ENCODE assay signal across 1 cellular context in genomic region chr2:121755237-121756111, GRCh38.
TF ChIP-seq lines count a peak whose summit lies in the region.

Gene TSN, plus strand, starts transcription at chr2:121755651. Its CDS starts 129 bp downstream, at chr2:121755780.

TF ChIP-seq in HepG2, 621 proteins besides CTCF, POLR2A, EP300 and RAD21 (continued from another document and continues in another):
- TF ChIP-seq PHF8 (CRISPR knock-in tag; IDR thresholded peaks at IDR 0.05): peak; percentile 97
- TF ChIP-seq, protein P1, sequence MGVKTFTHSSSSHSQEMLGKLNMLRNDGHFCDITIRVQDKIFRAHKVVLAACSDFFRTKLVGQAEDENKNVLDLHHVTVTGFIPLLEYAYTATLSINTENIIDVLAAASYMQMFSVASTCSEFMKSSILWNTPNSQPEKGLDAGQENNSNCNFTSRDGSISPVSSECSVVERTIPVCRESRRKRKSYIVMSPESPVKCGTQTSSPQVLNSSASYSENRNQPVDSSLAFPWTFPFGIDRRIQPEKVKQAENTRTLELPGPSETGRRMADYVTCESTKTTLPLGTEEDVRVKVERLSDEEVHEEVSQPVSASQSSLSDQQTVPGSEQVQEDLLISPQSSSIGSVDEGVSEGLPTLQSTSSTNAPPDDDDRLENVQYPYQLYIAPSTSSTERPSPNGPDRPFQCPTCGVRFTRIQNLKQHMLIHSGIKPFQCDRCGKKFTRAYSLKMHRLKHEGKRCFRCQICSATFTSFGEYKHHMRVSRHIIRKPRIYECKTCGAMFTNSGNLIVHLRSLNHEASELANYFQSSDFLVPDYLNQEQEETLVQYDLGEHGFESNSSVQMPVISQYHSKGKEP (CRISPR knock-in tag; IDR thresholded peaks at IDR 0.05): peak; percentile 86; the same call in 1 of the 2 replicates
- TF ChIP-seq SNAPC5 (CRISPR knock-in tag; IDR thresholded peaks at IDR 0.05; ENCODE audit: borderline replicate concordance): no peak; the same call in 1 of the 2 replicates
- TF ChIP-seq ZNF629 (CRISPR knock-in tag; conservative IDR thresholded peaks at IDR 0.05): peak; percentile 28; the same call in 1 of the 2 replicates
- peak; percentile 95; the same call in 1 of the 2 replicates for TF ChIP-seq SMAD1 (CRISPR knock-in tag; IDR thresholded peaks at IDR 0.05; ENCODE audit: borderline replicate concordance, low read depth)
- no peak for TF ChIP-seq NR3C1 (CRISPR knock-in tag; IDR thresholded peaks at IDR 0.05)
- TF ChIP-seq MIER2 (CRISPR knock-in tag; IDR thresholded peaks at IDR 0.05): peak; percentile 21; the same call in 1 of the 2 replicates
- peak; percentile 91 for TF ChIP-seq RXRA (CRISPR knock-in tag; IDR thresholded peaks at IDR 0.05)
- no peak for TF ChIP-seq RFX1 (IDR thresholded peaks at IDR 0.05)
- peak; percentile 88; the same call in 1 of the 2 replicates for TF ChIP-seq STAT5B (CRISPR knock-in tag; IDR thresholded peaks at IDR 0.05)
- peak; percentile 48; the same call in 1 of the 2 replicates for TF ChIP-seq ZNF780A (CRISPR knock-in tag; IDR thresholded peaks at IDR 0.05)
- TF ChIP-seq RERE (CRISPR knock-in tag; IDR thresholded peaks at IDR 0.05; ENCODE audit: low read depth): peak; percentile 68; the same call in 1 of the 2 replicates
- TF ChIP-seq HOXA9 (CRISPR knock-in tag; IDR thresholded peaks at IDR 0.05; ENCODE audit: borderline replicate concordance): 0 out of 2 replicates have a peak, but pooled peaks have one; percentile 25
- TF ChIP-seq NPAS2 (CRISPR knock-in tag; IDR thresholded peaks at IDR 0.05; ENCODE audit: borderline replicate concordance): no peak
- no peak; the same call in 1 of the 2 replicates for TF ChIP-seq CREBL2 (CRISPR knock-in tag; IDR thresholded peaks at IDR 0.05; ENCODE audit: borderline replicate concordance)
- TF ChIP-seq NFYC (CRISPR knock-in tag; IDR thresholded peaks at IDR 0.05): peak; percentile 60
- TF ChIP-seq ZNF704 (CRISPR knock-in tag; IDR thresholded peaks at IDR 0.05; ENCODE audit: borderline replicate concordance): peak; percentile 83; the same call in 1 of the 2 replicates
- no peak for TF ChIP-seq RARG (CRISPR knock-in tag; IDR thresholded peaks at IDR 0.05; ENCODE audit: low read depth)
- peak; percentile 40; the same call in 1 of the 2 replicates for TF ChIP-seq HMG20A (CRISPR knock-in tag; IDR thresholded peaks at IDR 0.05; ENCODE audit: borderline replicate concordance)
- TF ChIP-seq, protein P2, sequence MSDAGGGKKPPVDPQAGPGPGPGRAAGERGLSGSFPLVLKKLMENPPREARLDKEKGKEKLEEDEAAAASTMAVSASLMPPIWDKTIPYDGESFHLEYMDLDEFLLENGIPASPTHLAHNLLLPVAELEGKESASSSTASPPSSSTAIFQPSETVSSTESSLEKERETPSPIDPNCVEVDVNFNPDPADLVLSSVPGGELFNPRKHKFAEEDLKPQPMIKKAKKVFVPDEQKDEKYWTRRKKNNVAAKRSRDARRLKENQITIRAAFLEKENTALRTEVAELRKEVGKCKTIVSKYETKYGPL (CRISPR knock-in tag; IDR thresholded peaks at IDR 0.05): no peak
- TF ChIP-seq HIC2 (CRISPR knock-in tag; IDR thresholded peaks at IDR 0.05; ENCODE audit: low read depth): no peak; the same call in 1 of the 2 replicates
- no peak for TF ChIP-seq SMARCE1 (IDR thresholded peaks at IDR 0.05; ENCODE audit: borderline replicate concordance)
- TF ChIP-seq ZNF280D (CRISPR knock-in tag; IDR thresholded peaks at IDR 0.05): no peak
- TF ChIP-seq IRX3 (CRISPR knock-in tag; IDR thresholded peaks at IDR 0.05; ENCODE audit: borderline replicate concordance, low read depth): no peak; the same call in 1 of the 2 replicates
- TF ChIP-seq ZFP36L2 (CRISPR knock-in tag; IDR thresholded peaks at IDR 0.05): 0 out of 2 replicates have a peak, but pooled peaks have one; percentile 41
- peak; percentile 93; the same call in 1 of the 2 replicates for TF ChIP-seq ZNF619 (CRISPR knock-in tag; IDR thresholded peaks at IDR 0.05)
- peak; percentile 47; the same call in 1 of the 2 replicates for TF ChIP-seq ZNF121 (CRISPR knock-in tag; IDR thresholded peaks at IDR 0.05)
- TF ChIP-seq, protein P3, sequence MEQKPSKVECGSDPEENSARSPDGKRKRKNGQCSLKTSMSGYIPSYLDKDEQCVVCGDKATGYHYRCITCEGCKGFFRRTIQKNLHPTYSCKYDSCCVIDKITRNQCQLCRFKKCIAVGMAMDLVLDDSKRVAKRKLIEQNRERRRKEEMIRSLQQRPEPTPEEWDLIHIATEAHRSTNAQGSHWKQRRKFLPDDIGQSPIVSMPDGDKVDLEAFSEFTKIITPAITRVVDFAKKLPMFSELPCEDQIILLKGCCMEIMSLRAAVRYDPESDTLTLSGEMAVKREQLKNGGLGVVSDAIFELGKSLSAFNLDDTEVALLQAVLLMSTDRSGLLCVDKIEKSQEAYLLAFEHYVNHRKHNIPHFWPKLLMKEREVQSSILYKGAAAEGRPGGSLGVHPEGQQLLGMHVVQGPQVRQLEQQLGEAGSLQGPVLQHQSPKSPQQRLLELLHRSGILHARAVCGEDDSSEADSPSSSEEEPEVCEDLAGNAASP (CRISPR knock-in tag; IDR thresholded peaks at IDR 0.05; ENCODE audit: borderline replicate concordance): peak; percentile 82; the same call in 1 of the 2 replicates
- peak; percentile 59; the same call in 1 of the 2 replicates for TF ChIP-seq ZNF879 (CRISPR knock-in tag; IDR thresholded peaks at IDR 0.05)
- no peak for TF ChIP-seq ZNF512 (CRISPR knock-in tag; IDR thresholded peaks at IDR 0.05)
- no peak for TF ChIP-seq ZNF432 (CRISPR knock-in tag; IDR thresholded peaks at IDR 0.05; ENCODE audit: borderline replicate concordance)
- TF ChIP-seq LCORL (IDR thresholded peaks at IDR 0.05): no peak
- TF ChIP-seq LCORL (CRISPR knock-in tag; IDR thresholded peaks at IDR 0.05): peak; percentile 82
- TF ChIP-seq ZBTB20 (CRISPR knock-in tag; IDR thresholded peaks at IDR 0.05; ENCODE audit: borderline replicate concordance, low read depth): peak; percentile 49; the same call in 1 of the 2 replicates
- TF ChIP-seq, protein P4, sequence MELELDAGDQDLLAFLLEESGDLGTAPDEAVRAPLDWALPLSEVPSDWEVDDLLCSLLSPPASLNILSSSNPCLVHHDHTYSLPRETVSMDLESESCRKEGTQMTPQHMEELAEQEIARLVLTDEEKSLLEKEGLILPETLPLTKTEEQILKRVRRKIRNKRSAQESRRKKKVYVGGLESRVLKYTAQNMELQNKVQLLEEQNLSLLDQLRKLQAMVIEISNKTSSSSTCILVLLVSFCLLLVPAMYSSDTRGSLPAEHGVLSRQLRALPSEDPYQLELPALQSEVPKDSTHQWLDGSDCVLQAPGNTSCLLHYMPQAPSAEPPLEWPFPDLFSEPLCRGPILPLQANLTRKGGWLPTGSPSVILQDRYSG (CRISPR knock-in tag; IDR thresholded peaks at IDR 0.05): no peak
- peak; percentile 79 for TF ChIP-seq HIVEP1 (CRISPR knock-in tag; IDR thresholded peaks at IDR 0.05)
- TF ChIP-seq JARID2 (CRISPR knock-in tag; IDR thresholded peaks at IDR 0.05; ENCODE audit: insufficient replicate concordance): peak; percentile 54
- peak; percentile 62; the same call in 1 of the 2 replicates for TF ChIP-seq JUN (CRISPR knock-in tag; IDR thresholded peaks at IDR 0.05)
- TF ChIP-seq ADNP (CRISPR knock-in tag; IDR thresholded peaks at IDR 0.05): no peak
- TF ChIP-seq ZNF747 (CRISPR knock-in tag; IDR thresholded peaks at IDR 0.05; ENCODE audit: borderline replicate concordance): peak; percentile 96
- no peak; the same call in 1 of the 2 replicates for TF ChIP-seq ZFP90 (CRISPR knock-in tag; IDR thresholded peaks at IDR 0.05; ENCODE audit: borderline replicate concordance)
- no peak; the same call in 1 of the 2 replicates for TF ChIP-seq GFI1 (CRISPR knock-in tag; IDR thresholded peaks at IDR 0.05; ENCODE audit: borderline replicate concordance)
- TF ChIP-seq BCL6 (CRISPR knock-in tag; IDR thresholded peaks at IDR 0.05): peak; percentile 71
- TF ChIP-seq ZNF143 (CRISPR knock-in tag; IDR thresholded peaks at IDR 0.05): peak; percentile 69
- TF ChIP-seq ZZZ3 (CRISPR knock-in tag; IDR thresholded peaks at IDR 0.05; ENCODE audit: borderline replicate concordance): peak; percentile 98; the same call in 1 of the 2 replicates
